Comparison of ENCODE assay signal across 8 cellular contexts in genomic region chr12:49200882-49201594, GRCh38. TPM values are rescaled to one million over a fixed set of nuclear protein-coding genes. Genes with fewer than 3 reads are reported as not detected.
DNase-seq lines count a peak whose midpoint lies in the region; ATAC-seq and TF ChIP-seq lines count a peak whose summit lies in the region.

No MANE protein-coding gene starts in this region.

- no peaks in the 10 kb centered on the region for H4K20me1 ChIP-seq in IMR-90 (ENCODE audit: insufficient read depth, low read length)

- 0 out of 4 replicates have a peak overlapping the region, but pooled peaks of 1 of the 2 experiments have one; percentile 11 for H4K8ac ChIP-seq in IMR-90 (ENCODE audit: low read depth in 2 of 2, low read length in 2 of 2)

- H3K23ac ChIP-seq in IMR-90 (ENCODE audit: low read depth, low read length), result no peak overlapping the region

- TF ChIP-seq CTCF in IMR-90 (conservative IDR thresholded peaks at IDR 0.05; ENCODE audit: low read depth, low read length) (no peak), breast epithelium (IDR thresholded peaks at IDR 0.05) (no peak), spleen (IDR thresholded peaks at IDR 0.05 in 8 of 11, conservative IDR thresholded peaks at IDR 0.05 in 3 of 11) (no peak)

- DNase-seq in COR-L47 (lab: John Stamatoyannopoulos, UW) (peak; percentile 75), IMR-90 (peak; percentile 89), NOMO-1 treated with DMSO at 0.1 percent for 48 hours (lab: John Stamatoyannopoulos, UW; ENCODE audit: unreplicated experiment) (peak; percentile 85), breast epithelium (ENCODE audit: low spot score in 2 of 2) (no peak), inferior parietal cortex (ENCODE audit: extremely low spot score) (peak; percentile 73), spleen (no peak), cortex of kidney (lab: John Stamatoyannopoulos, UW) (no peak), HK-2 (ENCODE audit: unreplicated experiment) (no peak)

- H3K4me2 ChIP-seq in IMR-90 (ENCODE audit: low read depth, low read length), result peak overlapping the region; percentile 99; the same call in 1 of the 2 replicates

- intact Hi-C loops in IMR-90 (cut with micrococcal nuclease) (loop anchor here (1.0 kb wide), 1 partner anchor 12 kb away; no protein-coding TSS in a partner anchor), breast epithelium (cut with DNase I; ENCODE audit: low total_unique reads) (no loop called here), spleen (cut with DNase I; ENCODE audit: low total_unique reads) (no loop called here)

- TF ChIP-seq POLR2A in IMR-90 (IDR thresholded peaks at IDR 0.05; ENCODE audit: low read depth, low read length), result 0 out of 2 replicates have a peak, but pooled peaks have one; percentile 7
- no peak for TF ChIP-seq POLR2A in breast epithelium (IDR thresholded peaks at IDR 0.05)
- TF ChIP-seq POLR2A in spleen (IDR thresholded peaks at IDR 0.05), result no peak

- CTCF ChIA-PET in IMR-90 (lab: Yijun Ruan, JAX), result no interaction called here

- H3K4me3 ChIP-seq in IMR-90 (ENCODE audit: insufficient read depth, low read depth, low read length), result peak overlapping the region; percentile 40; the same call in 1 of the 2 replicates
- H3K4me3 ChIP-seq in breast epithelium, result peak overlapping the region in 1 of 3 donors; percentile 2
- no peak overlapping the region for H3K4me3 ChIP-seq in spleen

- H2BK20ac ChIP-seq in IMR-90 (ENCODE audit: low read depth, low read length), result peak overlapping the region; percentile 76; the same call in 1 of the 2 replicates

- H4K5ac ChIP-seq in IMR-90 (ENCODE audit: low read depth, low read length), result peak overlapping the region; percentile 39; the same call in 1 of the 2 replicates

- peak overlapping the region; percentile 53; the same call in 1 of the 2 replicates for H2BK120ac ChIP-seq in IMR-90 (ENCODE audit: low read depth, low read length)

- H3K9me1 ChIP-seq in IMR-90 (ENCODE audit: insufficient read depth, low read length), result peaks cover 8% of the 10 kb centered on the region

- H4K91ac ChIP-seq in IMR-90 (ENCODE audit: insufficient read depth, low read depth, low read length), result no peak overlapping the region

- H2AK9ac ChIP-seq in IMR-90 (replicated peaks; ENCODE audit: low read depth, low read length, poor library complexity), result no peak overlapping the region

- H2BK5ac ChIP-seq in IMR-90 (ENCODE audit: low read depth, low read length, poor library complexity, severe bottlenecking), result peak overlapping the region; percentile 86

- H3K56ac ChIP-seq in IMR-90 (ENCODE audit: extremely low read depth, insufficient read depth, low read length), result 0 out of 2 replicates have a peak overlapping the region, but pooled peaks have one; percentile 16

- in situ Hi-C loops in IMR-90 (cut with MboI; ENCODE audit: low sequenced_read_pairs), result no loop called here

- no peak overlapping the region for H2BK15ac ChIP-seq in IMR-90 (ENCODE audit: low read depth, low read length)

- H3K9ac ChIP-seq in IMR-90 (ENCODE audit: low read depth, low read length), result no peak overlapping the region

- H3K18ac ChIP-seq in IMR-90 (ENCODE audit: low read depth, low read length), result peak overlapping the region; percentile 84; the same call in 1 of the 2 replicates

- no TSS peak for BruUV-seq in IMR-90 (replicated peaks; lab: Mats Ljungman, UMichigan)

- ATAC-seq in IMR-90 (ENCODE audit: low read depth), result peak; percentile 71

- dilution Hi-C loops in IMR-90 (cut with HindIII; ENCODE audit: low sequenced_read_pairs, unreplicated experiment), result no loop called here

- peaks cover 8% of the 10 kb centered on the region for H3K4me1 ChIP-seq in IMR-90 (ENCODE audit: control insufficient read depth, insufficient read depth, low read length)
- peaks cover 0 to 9% of the 10 kb centered on the region in 2 donors for H3K4me1 ChIP-seq in breast epithelium
- H3K4me1 ChIP-seq in spleen, result peaks cover 13 to 50% (median 27%) of the 10 kb centered on the region in 6 donors

- no peak for TF ChIP-seq RAD21 in IMR-90 (IDR thresholded peaks at IDR 0.05; ENCODE audit: low read length)

- peaks cover 0 to 7% of the 10 kb centered on the region in 2 experiments; a peak in 2 of 4 replicates for H3K79me1 ChIP-seq in IMR-90 (ENCODE audit: low read depth in 1 of 2, low read length in 2 of 2)

- H3K9me3 ChIP-seq in IMR-90 (ENCODE audit: control insufficient read depth, insufficient read depth, low read length), result no peaks in the 10 kb centered on the region
- H3K9me3 ChIP-seq in breast epithelium, result no peaks in the 10 kb centered on the region
- H3K9me3 ChIP-seq in spleen, result no peaks in the 10 kb centered on the region

- POLR2A ChIA-PET in IMR-90 (lab: Charles Lee; ENCODE audit: unreplicated experiment), result interaction anchor here (0.7 to 1.5 kb wide), 3 partner anchors 12 to 109 kb away, joined by 4 to 6 read pairs (median 5); partner anchors contain the start of gene TUBA1A

- H2AK5ac ChIP-seq in IMR-90 (ENCODE audit: low read depth, low read length), result no peak overlapping the region

- 0 out of 2 replicates have a peak overlapping the region, but pooled peaks have one; percentile 54 for H3K14ac ChIP-seq in IMR-90 (replicated peaks; ENCODE audit: low read depth, low read length)

- no CpG with 5 or more reads among the region's 4 CpGs for WGBS in IMR-90 (ENCODE audit: extremely low coverage in 2 of 2, insufficient read length in 1 of 2), 2 experiments
- 2 to 6% (median 4%) methylated on average over 4 of the region's 4 CpGs for WGBS in spleen, 5 donors

- H3K27ac ChIP-seq in IMR-90 (ENCODE audit: insufficient read depth, low read length) (peak overlapping the region; percentile 56; the same call in 1 of the 2 replicates), breast epithelium (peak overlapping the region; percentile 86), spleen (peak overlapping the region in 6 of 8 donors; percentile 7 to 71 (median 54))

- H2AFZ ChIP-seq in IMR-90 (replicated peaks; ENCODE audit: low read length, poor library complexity), result no peak overlapping the region

- peak overlapping the region; percentile 39; the same call in 1 of the 2 replicates for H3K4ac ChIP-seq in IMR-90 (ENCODE audit: low read depth, low read length)

- H3K36me3 ChIP-seq in IMR-90 (ENCODE audit: control insufficient read depth, insufficient read depth, low read length) (no peaks in the 10 kb centered on the region), breast epithelium (no peaks in the 10 kb centered on the region), spleen (no peaks in the 10 kb centered on the region)

- no peaks in the 10 kb centered on the region for H3K27me3 ChIP-seq in IMR-90 (ENCODE audit: control insufficient read depth, insufficient read depth, low read length)
- H3K27me3 ChIP-seq in breast epithelium, result no peaks in the 10 kb centered on the region
- H3K27me3 ChIP-seq in spleen (replicated peaks in 1 of 7), result no peaks in the 10 kb centered on the region

TF ChIP-seq in IMR-90, 13 proteins besides CTCF, POLR2A, EP300 and RAD21:
- TF ChIP-seq USF2 (IDR thresholded peaks at IDR 0.05; ENCODE audit: low read depth, low read length) (peak; percentile 36; the same call in 1 of the 2 replicates), ELK1 (IDR thresholded peaks at IDR 0.05; ENCODE audit: borderline replicate concordance, low read depth, low read length) (no peak), CEBPB (IDR thresholded peaks at IDR 0.05; ENCODE audit: low read depth, low read length) (peak; percentile 98), NFE2L2 (IDR thresholded peaks at IDR 0.05; ENCODE audit: low read depth, low read length) (no peak), MXI1 (IDR thresholded peaks at IDR 0.05; ENCODE audit: borderline replicate concordance, low read depth, low read length) (no peak), MAFK (IDR thresholded peaks at IDR 0.05; ENCODE audit: low read depth, low read length) (no peak), CHD1 (IDR thresholded peaks at IDR 0.05; ENCODE audit: low read depth, low read length) (no peak), FOS (IDR thresholded peaks at IDR 0.05; ENCODE audit: low read depth, low read length) (peak; percentile 79; the same call in 1 of the 2 replicates), BHLHE40 (IDR thresholded peaks at IDR 0.05; ENCODE audit: low read depth, low read length) (no peak), MAZ (IDR thresholded peaks at IDR 0.05; ENCODE audit: borderline replicate concordance, low read depth, low read length) (0 out of 2 replicates have a peak, but pooled peaks have one; percentile 28), RFX5 (IDR thresholded peaks at IDR 0.05; ENCODE audit: low read depth, low read length) (no peak), SMC3 (IDR thresholded peaks at IDR 0.05; ENCODE audit: low read depth, low read length) (no peak), RCOR1 (IDR thresholded peaks at IDR 0.05; ENCODE audit: insufficient replicate concordance, low read length) (no peak)

RNA-seq across cellular contexts. Expression of gene TUBA1A, which starts 12.2 kb away (rescaled TPM):
- total RNA-seq in IMR-90 (2012; rRNA removed), result 2,389 and 2,832 TPM in 2 replicates
- polyA plus RNA-seq in IMR-90 (2012; rRNA removed), result 2,096 and 2,105 TPM in 2 replicates
- polyA plus RNA-seq in IMR-90 (2012; cell fraction: cytosol; rRNA removed), result 1,171 and 1,948 TPM in 2 replicates
- 888 and 932 TPM in 2 replicates for polyA plus RNA-seq in IMR-90 (2012; cell fraction: nucleus; rRNA removed; ENCODE audit: low replicate concordance)
- total RNA-seq in breast epithelium, result 100 to 1,000 TPM; 133 to 215 (median 150) TPM
- total RNA-seq in spleen, result 100 to 1,000 TPM in 2 of 7 donors, 10 to 100 TPM in 5; 47.2 to 120 (median 71.7) TPM
- 10 to 100 TPM; 52.0 to 68.5 (median 66.4) TPM for polyA plus RNA-seq in spleen

Comparison
In these comparisons a context has a peak if more than half of its experiments do, and no peak if none do; other contexts are left out.
1. DNase-seq: peak in COR-L47 (single experiment), IMR-90 (single experiment), NOMO-1 treated with DMSO at 0.1 percent for 48 hours (single experiment) and inferior parietal cortex (single experiment); none in breast epithelium (0 of 2), spleen (single experiment), cortex of kidney (single experiment) and HK-2 (single experiment).
2. RNA of gene TUBA1A, which starts 12.2 kb away (total RNA-seq): 2,389 to 2,832 TPM in IMR-90; 133 to 215 TPM in breast epithelium and 47.2 to 120 TPM in spleen; every median in the first group is over 10 times any median in the second.
3. Peak in every context shown above with its lines, with median percentiles within 50 percentile points of each other: H3K27ac ChIP-seq.